In genomic region chr10:128927389-128927788, GRCh38 we compare ENCODE assay signal across 24 cellular contexts.
A peak's percentile ranks its signal among the peaks of the same experiment; 100 is the strongest.
DNase-seq lines count a peak whose midpoint lies in the region; ATAC-seq and TF ChIP-seq lines count a peak whose summit lies in the region.
"Had no signal": no experiment of that assay in that cellular context is flagged by ENCODE, and none has a peak within 500 bp of the region (broad histone marks: within the 10 kb centered on the region; RNA-seq: fewer than 3 reads in every experiment).

No MANE protein-coding gene starts in this region.

- H3K4me3 ChIP-seq in LNCaP clone FGC (ENCODE audit: low read depth, low read length) (no peak overlapping the region), left ventricle myocardium inferior (no peak overlapping the region), H7 (ENCODE audit: insufficient read depth, low read depth, low read length) (no peak overlapping the region)

- TF ChIP-seq CTCF in LNCaP clone FGC (IDR thresholded peaks at IDR 0.05; ENCODE audit: control insufficient read depth, extremely low read depth, insufficient read depth) (no peak), left ventricle myocardium inferior (IDR thresholded peaks at IDR 0.05; ENCODE audit: borderline replicate concordance) (no peak)

- H3K9me3 ChIP-seq in left ventricle myocardium inferior (replicated peaks) = no peaks in the 10 kb centered on the region

- intact Hi-C loops in left ventricle myocardium inferior (cut with micrococcal nuclease) = loop anchor here (10.0 kb wide), 1 partner anchor 97 kb away; no protein-coding TSS in a partner anchor
- intact Hi-C loops in sciatic nerve (cut with DNase I) = no loop called here

- peaks cover 65% of the 10 kb centered on the region for H3K27me3 ChIP-seq in left ventricle myocardium inferior (ENCODE audit: low read depth)
- no peaks in the 10 kb centered on the region for H3K27me3 ChIP-seq in H7 (ENCODE audit: control insufficient read depth, insufficient read depth, low read length)
- H3K27me3 ChIP-seq: foreskin keratinocyte had no signal

- peaks cover 16% of the 10 kb centered on the region for H3K4me1 ChIP-seq in left ventricle myocardium inferior
- H3K4me1 ChIP-seq: foreskin keratinocyte had no signal

- H3K36me3 ChIP-seq in left ventricle myocardium inferior = no peaks in the 10 kb centered on the region
- no peaks in the 10 kb centered on the region for H3K36me3 ChIP-seq in H7 (replicated peaks; ENCODE audit: control insufficient read depth, insufficient read depth, low read length)

- peak; percentile 66 for ATAC-seq in sciatic nerve
- ATAC-seq in GM21515 (IDR thresholded peaks at IDR 0.05; ENCODE audit: unreplicated experiment) = no peak
- ATAC-seq: HCT116, T-helper 17 cell had no signal

- H3K27ac ChIP-seq in left ventricle myocardium inferior (replicated peaks) = peak overlapping the region; percentile 79
- H3K27ac ChIP-seq: C4-2B, epithelial cell of prostate, foreskin keratinocyte had no signal

- DNase-seq in DMS153 (lab: John Stamatoyannopoulos, UW) (peak; percentile 41), LNCaP clone FGC (ENCODE audit: low read depth) (peak; percentile 55), left ventricle myocardium inferior (no peak), sciatic nerve (ENCODE audit: low spot score) (no peak), cerebellar nuclear complex (lab: John Stamatoyannopoulos, UW) (no peak), H7 (no peak), NCI-H1436 treated with DMSO at 0.1 percent for 48 hours (lab: John Stamatoyannopoulos, UW) (no peak)
- DNase-seq: activated CD4-positive, alpha-beta T cell treated with anti-CD3 and anti-CD28 coated beads for 4 hours; activated naive CD4-positive, alpha-beta T cell treated with anti-CD3 and anti-CD28 coated beads, Interleukin-2, amount 10 ng/mL, durations not matched to agents 7 days and 5 days; activated T-cell treated with anti-CD3 and anti-CD28 coated beads, Interleukin-2, amount 50 U/mL, for 48 hours; foreskin keratinocyte; GDM1; Karpas-422; NCI-H1048; NCI-H2081 treated with DMSO at 0.1 percent for 48 hours; occipital lobe; retina; stimulated activated CD8-positive, alpha-beta memory T cell treated with anti-CD3 and anti-CD28 coated beads, Interleukin-4, amount 100 ng/mL, for 48 hours; substantia nigra; T-helper 17 cell had no signal

Comparison
In these comparisons a context has a peak if more than half of its experiments do, and no peak if none do; other contexts are left out.
1. DNase-seq: peak in DMS153 (single experiment) and LNCaP clone FGC (single experiment); none in left ventricle myocardium inferior (single experiment), sciatic nerve (single experiment), cerebellar nuclear complex (0 of 2), H7 (single experiment) and NCI-H1436 treated with DMSO at 0.1 percent for 48 hours (single experiment).